1 cellular context compared by ENCODE assay signal in genomic region chr16:22191089-22191965, GRCh38.
TF ChIP-seq lines count a peak whose summit lies in the region.

No MANE protein-coding gene starts in this region.

TF ChIP-seq in HepG2, 621 proteins besides CTCF, POLR2A, EP300 and RAD21 (continued from another document and continues in another):
- TF ChIP-seq THAP9 (CRISPR knock-in tag; IDR thresholded peaks at IDR 0.05; ENCODE audit: borderline replicate concordance) (peak; percentile 83), ZNF276 (CRISPR knock-in tag; IDR thresholded peaks at IDR 0.05; ENCODE audit: low read depth) (peak; percentile 64; the same call in 1 of the 2 replicates), ELF3 (CRISPR knock-in tag; IDR thresholded peaks at IDR 0.05) (peak; percentile 69), GATAD1 (CRISPR knock-in tag; IDR thresholded peaks at IDR 0.05) (peak; percentile 46; the same call in 1 of the 2 replicates), SP5 (CRISPR knock-in tag; IDR thresholded peaks at IDR 0.05; ENCODE audit: borderline replicate concordance, low read depth) (peak; percentile 61; the same call in 1 of the 2 replicates), HNRNPK (IDR thresholded peaks at IDR 0.05; ENCODE audit: low read depth, low read length, poor library complexity, severe bottlenecking) (no peak), ZNF660 (CRISPR knock-in tag; IDR thresholded peaks at IDR 0.05; ENCODE audit: borderline replicate concordance, low read depth) (no peak; the same call in 1 of the 2 replicates), MIER3 (CRISPR knock-in tag; IDR thresholded peaks at IDR 0.05; ENCODE audit: borderline replicate concordance) (no peak; the same call in 1 of the 2 replicates), CREBL2 (CRISPR knock-in tag; IDR thresholded peaks at IDR 0.05; ENCODE audit: borderline replicate concordance) (peak; percentile 76; the same call in 1 of the 2 replicates), ASH2L (IDR thresholded peaks at IDR 0.05; ENCODE audit: insufficient read length, low read depth, low read length) (peak; percentile 62), NKX3-1 (CRISPR knock-in tag; IDR thresholded peaks at IDR 0.05) (no peak), EHMT2 (IDR thresholded peaks at IDR 0.05; ENCODE audit: borderline replicate concordance, low read depth, low read length) (peak; percentile 36), JARID2 (CRISPR knock-in tag; IDR thresholded peaks at IDR 0.05; ENCODE audit: insufficient replicate concordance) (peak; percentile 27), ZNF605 (CRISPR knock-in tag; IDR thresholded peaks at IDR 0.05) (peak; percentile 68), ZNF446 (CRISPR knock-in tag; IDR thresholded peaks at IDR 0.05) (peak; percentile 44), IRF9 (CRISPR knock-in tag; IDR thresholded peaks at IDR 0.05; ENCODE audit: borderline replicate concordance) (no peak), RARA (CRISPR knock-in tag; IDR thresholded peaks at IDR 0.05) (no peak; the same call in 1 of the 2 replicates), REXO4 (CRISPR knock-in tag; IDR thresholded peaks at IDR 0.05; ENCODE audit: borderline replicate concordance) (no peak), CEBPG (CRISPR knock-in tag; IDR thresholded peaks at IDR 0.05) (peak; percentile 63; the same call in 1 of the 2 replicates), ZNF326 (CRISPR knock-in tag; IDR thresholded peaks at IDR 0.05; ENCODE audit: borderline replicate concordance) (no peak), KLF9 (CRISPR knock-in tag; IDR thresholded peaks at IDR 0.05; ENCODE audit: low read depth) (no peak; the same call in none of the 2 replicates), LRRFIP1 (CRISPR knock-in tag; conservative IDR thresholded peaks at IDR 0.05) (no peak), TCF12 (IDR thresholded peaks at IDR 0.05) (no peak), TCF12 (CRISPR knock-in tag; IDR thresholded peaks at IDR 0.05) (no peak), CHD2 (IDR thresholded peaks at IDR 0.05; ENCODE audit: low read depth, low read length) (no peak), HMGXB3 (CRISPR knock-in tag; IDR thresholded peaks at IDR 0.05; ENCODE audit: borderline replicate concordance) (no peak), ZNF44 (CRISPR knock-in tag; IDR thresholded peaks at IDR 0.05) (peak; percentile 76), ZNF747 (CRISPR knock-in tag; IDR thresholded peaks at IDR 0.05; ENCODE audit: borderline replicate concordance) (peak; percentile 51; the same call in 1 of the 2 replicates), NFYC (CRISPR knock-in tag; IDR thresholded peaks at IDR 0.05) (peak; percentile 22; the same call in 1 of the 2 replicates), GZF1 (CRISPR knock-in tag; IDR thresholded peaks at IDR 0.05) (peak; percentile 88; the same call in 1 of the 2 replicates), BRCA1 (CRISPR knock-in tag; IDR thresholded peaks at IDR 0.05) (0 out of 2 replicates have a peak, but pooled peaks have one; percentile 31), HINFP (CRISPR knock-in tag; IDR thresholded peaks at IDR 0.05; ENCODE audit: low read depth) (no peak; the same call in 1 of the 2 replicates), PCBP2 (optimal IDR thresholded peaks at IDR 0.05; ENCODE audit: low read depth, low read length, poor library complexity, severe bottlenecking) (no peak), THAP11 (CRISPR knock-in tag; IDR thresholded peaks at IDR 0.05) (peak; percentile 21; the same call in 1 of the 2 replicates), SALL2 (CRISPR knock-in tag; IDR thresholded peaks at IDR 0.05) (peak; percentile 68; the same call in 1 of the 2 replicates), SMARCE1 (IDR thresholded peaks at IDR 0.05; ENCODE audit: borderline replicate concordance) (no peak)
- TF ChIP-seq, protein P1, sequence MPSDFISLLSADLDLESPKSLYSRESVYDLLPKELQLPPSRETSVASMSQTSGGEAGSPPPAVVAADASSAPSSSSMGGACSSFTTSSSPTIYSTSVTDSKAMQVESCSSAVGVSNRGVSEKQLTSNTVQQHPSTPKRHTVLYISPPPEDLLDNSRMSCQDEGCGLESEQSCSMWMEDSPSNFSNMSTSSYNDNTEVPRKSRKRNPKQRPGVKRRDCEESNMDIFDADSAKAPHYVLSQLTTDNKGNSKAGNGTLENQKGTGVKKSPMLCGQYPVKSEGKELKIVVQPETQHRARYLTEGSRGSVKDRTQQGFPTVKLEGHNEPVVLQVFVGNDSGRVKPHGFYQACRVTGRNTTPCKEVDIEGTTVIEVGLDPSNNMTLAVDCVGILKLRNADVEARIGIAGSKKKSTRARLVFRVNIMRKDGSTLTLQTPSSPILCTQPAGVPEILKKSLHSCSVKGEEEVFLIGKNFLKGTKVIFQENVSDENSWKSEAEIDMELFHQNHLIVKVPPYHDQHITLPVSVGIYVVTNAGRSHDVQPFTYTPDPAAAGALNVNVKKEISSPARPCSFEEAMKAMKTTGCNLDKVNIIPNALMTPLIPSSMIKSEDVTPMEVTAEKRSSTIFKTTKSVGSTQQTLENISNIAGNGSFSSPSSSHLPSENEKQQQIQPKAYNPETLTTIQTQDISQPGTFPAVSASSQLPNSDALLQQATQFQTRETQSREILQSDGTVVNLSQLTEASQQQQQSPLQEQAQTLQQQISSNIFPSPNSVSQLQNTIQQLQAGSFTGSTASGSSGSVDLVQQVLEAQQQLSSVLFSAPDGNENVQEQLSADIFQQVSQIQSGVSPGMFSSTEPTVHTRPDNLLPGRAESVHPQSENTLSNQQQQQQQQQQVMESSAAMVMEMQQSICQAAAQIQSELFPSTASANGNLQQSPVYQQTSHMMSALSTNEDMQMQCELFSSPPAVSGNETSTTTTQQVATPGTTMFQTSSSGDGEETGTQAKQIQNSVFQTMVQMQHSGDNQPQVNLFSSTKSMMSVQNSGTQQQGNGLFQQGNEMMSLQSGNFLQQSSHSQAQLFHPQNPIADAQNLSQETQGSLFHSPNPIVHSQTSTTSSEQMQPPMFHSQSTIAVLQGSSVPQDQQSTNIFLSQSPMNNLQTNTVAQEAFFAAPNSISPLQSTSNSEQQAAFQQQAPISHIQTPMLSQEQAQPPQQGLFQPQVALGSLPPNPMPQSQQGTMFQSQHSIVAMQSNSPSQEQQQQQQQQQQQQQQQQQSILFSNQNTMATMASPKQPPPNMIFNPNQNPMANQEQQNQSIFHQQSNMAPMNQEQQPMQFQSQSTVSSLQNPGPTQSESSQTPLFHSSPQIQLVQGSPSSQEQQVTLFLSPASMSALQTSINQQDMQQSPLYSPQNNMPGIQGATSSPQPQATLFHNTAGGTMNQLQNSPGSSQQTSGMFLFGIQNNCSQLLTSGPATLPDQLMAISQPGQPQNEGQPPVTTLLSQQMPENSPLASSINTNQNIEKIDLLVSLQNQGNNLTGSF (CRISPR knock-in tag; IDR thresholded peaks at IDR 0.05), result no peak
- TF ChIP-seq, protein P2, sequence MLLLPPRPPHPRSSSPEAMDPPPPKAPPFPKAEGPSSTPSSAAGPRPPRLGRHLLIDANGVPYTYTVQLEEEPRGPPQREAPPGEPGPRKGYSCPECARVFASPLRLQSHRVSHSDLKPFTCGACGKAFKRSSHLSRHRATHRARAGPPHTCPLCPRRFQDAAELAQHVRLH (CRISPR knock-in tag; IDR thresholded peaks at IDR 0.05; ENCODE audit: borderline replicate concordance, low read depth), result peak; percentile 83; the same call in 1 of the 2 replicates
